Comparison of ENCODE assay signal across 13 cellular contexts in genomic region chr20:37381621-37382538, GRCh38. TPM values are rescaled to one million over a fixed set of nuclear protein-coding genes. Genes with fewer than 3 reads are reported as not detected.
DNase-seq lines count a peak whose midpoint lies in the region; ATAC-seq and TF ChIP-seq lines count a peak whose summit lies in the region.
"Had no signal": no experiment of that assay in that cellular context is flagged by ENCODE, and none has a peak within 500 bp of the region (broad histone marks: within the 10 kb centered on the region; RNA-seq: fewer than 3 reads in every experiment).

No MANE protein-coding gene starts in this region.

- peaks cover 4% of the 10 kb centered on the region for H3K27me3 Mint-ChIP-seq in activated T-cell treated with anti-CD3 and anti-CD28 coated beads, Interleukin-2, amount 50 U/mL, for 24 hours

- H3K9me3 Mint-ChIP-seq in activated T-cell treated with anti-CD3 and anti-CD28 coated beads, Interleukin-2, amount 50 U/mL, for 24 hours = no peaks in the 10 kb centered on the region
- H3K9me3 Mint-ChIP-seq: neural crest cell had no signal

- peak; percentile 29 for ATAC-seq in left lobe of liver
- no peak for ATAC-seq in GM19463 (IDR thresholded peaks at IDR 0.05; ENCODE audit: unreplicated experiment)
- ATAC-seq: esophagus mucosa had no signal

- no peak for TF ChIP-seq EP300 in stomach (IDR thresholded peaks at IDR 0.05)

- intact Hi-C loops in stomach (cut with DNase I; ENCODE audit: low total_unique reads) = loop anchor here (10.0 kb wide), 1 partner anchor 153 kb away; no protein-coding TSS in a partner anchor

- no peak overlapping the region for H3K4me3 Mint-ChIP-seq in activated T-cell treated with anti-CD3 and anti-CD28 coated beads, Interleukin-2, amount 50 U/mL, for 24 hours
- H3K4me3 Mint-ChIP-seq: neural crest cell had no signal

- H3K27ac Mint-ChIP-seq in activated T-cell treated with anti-CD3 and anti-CD28 coated beads, Interleukin-2, amount 50 U/mL, for 24 hours = no peak overlapping the region

- H3K27me3 ChIP-seq in stomach = no peaks in the 10 kb centered on the region
- H3K27me3 ChIP-seq in BE2C = no peaks in the 10 kb centered on the region
- H3K27me3 ChIP-seq: tibial nerve had no signal

- H3K36me3 ChIP-seq in stomach (peaks cover 21 to 35% (median 26%) of the 10 kb centered on the region in 4 donors), BE2C (no peaks in the 10 kb centered on the region; the same call in 1 of the 2 replicates)

- H3K4me3 ChIP-seq in stomach = no peak overlapping the region
- no peak overlapping the region for H3K4me3 ChIP-seq in BE2C (ENCODE audit: low read depth, low read length)
- H3K4me3 ChIP-seq: tibial nerve had no signal

- DNase-seq in activated T-cell treated with anti-CD3 and anti-CD28 coated beads, Interleukin-2, amount 50 U/mL, for 24 hours = peak; percentile 18
- no peak for DNase-seq in activated T-cell treated with anti-CD3 and anti-CD28 coated beads for 4 hours
- DNase-seq in NAMALWA (ENCODE audit: low spot score) = peak; percentile 74
- DNase-seq in left lobe of liver (ENCODE audit: low spot score) = no peak
- no peak for DNase-seq in stomach
- no peak for DNase-seq in BE2C
- no peak for DNase-seq in HuH-7.5 (ENCODE audit: low spot score)
- DNase-seq: DMS79, NCI-H1694 treated with DMSO at 0.1 percent for 48 hours had no signal

- WGBS in stomach, 5 donors = 56 to 76% (median 72%) methylated on average over 11 to 12 of the region's 12 CpGs

- H3K9me3 ChIP-seq in stomach (no peaks in the 10 kb centered on the region), BE2C (no peaks in the 10 kb centered on the region)
- H3K9me3 ChIP-seq: tibial nerve had no signal

- H3K27ac ChIP-seq in stomach = peak overlapping the region in 4 of 5 donors; percentile 46 to 79 (median 68)

- H3K4me1 ChIP-seq in stomach = peaks cover 39 to 77% (median 57%) of the 10 kb centered on the region in 4 donors
- H3K4me1 ChIP-seq in BE2C = peaks cover 6% of the 10 kb centered on the region

- no peak for TF ChIP-seq CTCF in stomach (IDR thresholded peaks at IDR 0.05)
- no peak for TF ChIP-seq CTCF in BE2C (IDR thresholded peaks at IDR 0.05; ENCODE audit: low read depth, low read length)

- H3K36me3 Mint-ChIP-seq in activated T-cell treated with anti-CD3 and anti-CD28 coated beads, Interleukin-2, amount 50 U/mL, for 24 hours (ENCODE audit: low read depth) = no peaks in the 10 kb centered on the region

- peaks cover 13% of the 10 kb centered on the region for H3K4me1 Mint-ChIP-seq in activated T-cell treated with anti-CD3 and anti-CD28 coated beads, Interleukin-2, amount 50 U/mL, for 24 hours (ENCODE audit: low read depth)

- no peak for TF ChIP-seq POLR2A in stomach (IDR thresholded peaks at IDR 0.05)

RNA-seq across cellular contexts. Expression of gene SRC, which starts 35.9 kb away (rescaled TPM):
- total RNA-seq in left lobe of liver = 9.6 TPM
- total RNA-seq in stomach = 100 to 1,000 TPM in 1 of 5 donors, 10 to 100 TPM in 4; 31.6 to 471 (median 69.8) TPM
- polyA plus RNA-seq in stomach = 10 to 100 TPM; 40.7 to 47.4 (median 47.2) TPM
- polyA plus RNA-seq in BE2C (2012; ENCODE audit: insufficient read depth, insufficient read length, low read depth) = 12.5 TPM

Comparison
In these comparisons a context has a peak if more than half of its experiments do, and no peak if none do; other contexts are left out.
1. DNase-seq: peak in activated T-cell treated with anti-CD3 and anti-CD28 coated beads, Interleukin-2, amount 50 U/mL, for 24 hours (single experiment) and NAMALWA (single experiment); none in activated T-cell treated with anti-CD3 and anti-CD28 coated beads for 4 hours (single experiment), left lobe of liver (single experiment), stomach (single experiment), BE2C (single experiment) and HuH-7.5 (single experiment).